In the genomic region with DNA sequence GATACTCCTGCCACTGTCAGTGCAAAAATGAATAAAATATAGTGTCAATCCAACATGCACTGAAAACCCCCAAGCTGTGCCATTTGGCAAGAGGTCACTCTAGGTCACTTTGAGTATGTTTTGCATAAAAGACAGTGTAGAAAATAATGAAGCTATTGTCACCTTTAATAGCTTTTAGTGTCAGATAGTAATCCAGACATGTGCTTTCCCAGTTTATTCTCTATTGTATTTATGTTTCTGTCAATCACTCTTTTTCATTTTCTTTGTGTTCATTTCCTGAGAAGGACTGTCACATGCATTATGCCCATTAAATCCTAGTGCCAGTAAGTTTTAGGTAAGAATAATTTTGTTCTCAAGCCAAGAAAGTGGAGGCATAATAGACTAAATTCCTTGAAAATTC, we compare ENCODE assay signal across 17 cellular contexts.
DNase-seq lines count a peak whose midpoint lies in the region; ATAC-seq lines count a peak whose summit lies in the region.
"Had no signal": no experiment of that assay in that cellular context is flagged by ENCODE, and none has a peak within 500 bp of the region (broad histone marks: within the 10 kb centered on the region; RNA-seq: fewer than 3 reads in every experiment).

No MANE protein-coding gene starts in this region.

- no peak for ATAC-seq in HG02973 (IDR thresholded peaks at IDR 0.05; ENCODE audit: unreplicated experiment)
- ATAC-seq: A549; CD8-positive, alpha-beta T cell had no signal

- DNase-seq in NCI-H748 (lab: John Stamatoyannopoulos, UW; ENCODE audit: unreplicated experiment), result peak; percentile 29
- DNase-seq in NCI-H748 treated with DMSO at 0.1 percent for 48 hours (lab: John Stamatoyannopoulos, UW), result no peak
- peak; percentile 79 for DNase-seq in NCI-H146 treated with DMSO at 0.1 percent for 48 hours (lab: John Stamatoyannopoulos, UW; ENCODE audit: unreplicated experiment)
- peak; percentile 15 for DNase-seq in NCI-H69 (lab: John Stamatoyannopoulos, UW)
- DNase-seq in pons (ENCODE audit: low spot score), result peak; percentile 10
- DNase-seq in NCI-H128 (lab: John Stamatoyannopoulos, UW; ENCODE audit: unreplicated experiment), result no peak
- no peak for DNase-seq in NCI-H1092 (lab: John Stamatoyannopoulos, UW)
- DNase-seq: 8988T; Caco-2; CD4-positive, CD25-positive, alpha-beta regulatory T cell; CD8-positive, alpha-beta T cell; DMS153; DND-41; GOT3; HFFc6 had no signal

Comparison
In these comparisons a context has a peak if more than half of its experiments do, and no peak if none do; other contexts are left out.
1. DNase-seq: peak in NCI-H748 (single experiment), NCI-H146 treated with DMSO at 0.1 percent for 48 hours (single experiment), NCI-H69 (single experiment) and pons (single experiment); none in NCI-H748 treated with DMSO at 0.1 percent for 48 hours (single experiment), NCI-H128 (single experiment) and NCI-H1092 (single experiment).